ENCODE assay signal across 27 cellular contexts in genomic region chr16:27959914-27960313, GRCh38.
"Had no signal": no experiment of that assay in that cellular context is flagged by ENCODE, and none has a peak within 500 bp of the region (broad histone marks: within the 10 kb centered on the region; RNA-seq: fewer than 3 reads in every experiment).

No MANE protein-coding gene starts in this region.

- DNase-seq: activated CD4-positive, alpha-beta memory T cell treated with anti-CD3 and anti-CD28 coated beads, Interleukin-2, amount 10 ng/mL, durations not matched to agents 7 days and 5 days; activated CD4-positive, alpha-beta T cell treated with anti-CD3 and anti-CD28 coated beads, Interleukin-2, amount 10 ng/mL, durations not matched to agents 24 days and 14 days; activated CD4-positive, CD25-positive, alpha-beta regulatory T cell treated with anti-CD3 and anti-CD28 coated beads, Interleukin-2, amount 50 U/mL, for 72 hours; activated CD8-positive, alpha-beta memory T cell treated with anti-CD3 and anti-CD28 coated beads, Interleukin-2, amount 50 U/mL, for 48 hours; activated gamma-delta T cell; activated naive CD4-positive, alpha-beta T cell treated with anti-CD3 and anti-CD28 coated beads, Interleukin-2, amount 10 ng/mL, durations not matched to agents 7 days and 5 days; activated T-cell treated with anti-CD3 and anti-CD28 coated beads, Interleukin-2, amount 50 U/mL, for 24 hours; amniotic stem cell; brain microvascular endothelial cell; cortex of kidney; effector memory CD8-positive, alpha-beta T cell; kidney; left colon; mammary epithelial cell; naive B cell; nephron progenitor cell; ovary; psoas muscle; stimulated activated CD4-positive, alpha-beta T cell treated with anti-CD3 and anti-CD28 coated beads, Interleukin-15, amount 100 ng/mL, for 24 hours; stimulated activated CD4-positive, alpha-beta T cell treated with anti-CD3 and anti-CD28 coated beads, Interleukin-2, amount 100 ng/mL, for 24 hours; stimulated activated naive B cell treated with anti-CD40 and anti-IgM and Interleukin-4, amounts not matched to agents 10 μg/mL and 1 μg/mL and 100 μg/mL, for 72 hours; T-helper 2 cell; transverse colon had no signal

- H3K27me3 ChIP-seq: brain microvascular endothelial cell, gastroesophageal sphincter, hepatocyte, neutrophil, ovary, suprapubic skin, transverse colon had no signal

- H3K4me3 ChIP-seq: gastroesophageal sphincter, hepatocyte, ovary, psoas muscle, suprapubic skin, transverse colon had no signal

- ATAC-seq: effector memory CD8-positive, alpha-beta T cell; gastroesophageal sphincter; left colon; psoas muscle; stimulated activated naive B cell treated with anti-CD40 and anti-IgM and Interleukin-4, amounts not matched to agents 10 μg/mL and 1 μg/mL and 100 μg/mL, for 72 hours had no signal

- H3K9me3 ChIP-seq: neutrophil, ovary, psoas muscle had no signal

- H3K36me3 ChIP-seq: brain microvascular endothelial cell, gastroesophageal sphincter, neutrophil, ovary, suprapubic skin, transverse colon had no signal

- H3K27ac ChIP-seq: brain microvascular endothelial cell, gastroesophageal sphincter, hepatocyte, neutrophil, ovary, psoas muscle, suprapubic skin, transverse colon had no signal

- H3K4me1 ChIP-seq: psoas muscle, suprapubic skin, transverse colon had no signal
